ENCODE assay signal across 13 cellular contexts in the genomic region with DNA sequence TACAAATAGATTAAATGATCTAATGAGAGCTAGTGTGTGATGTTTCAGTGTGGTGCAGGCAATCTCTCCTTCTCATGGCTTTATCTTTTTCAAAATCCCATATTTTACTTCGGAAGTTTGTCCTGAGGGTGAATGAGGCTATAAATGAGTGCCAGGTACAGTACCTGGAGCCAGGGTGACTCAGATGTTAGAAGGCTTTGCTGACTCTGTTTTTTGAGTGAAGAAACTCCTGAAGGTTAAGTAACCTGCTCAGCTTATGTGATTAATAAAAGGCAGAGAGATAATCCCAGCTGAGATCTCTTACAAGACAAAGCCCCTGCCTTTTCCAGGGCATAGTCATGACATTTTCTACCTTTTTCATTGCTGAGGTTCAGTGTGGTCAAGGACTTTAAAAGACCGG.
"Had no signal": no experiment of that assay in that cellular context is flagged by ENCODE, and none has a peak within 500 bp of the region (broad histone marks: within the 10 kb centered on the region; RNA-seq: fewer than 3 reads in every experiment).

No MANE protein-coding gene starts in this region.

- H3K9me3 Mint-ChIP-seq: neural progenitor cell had no signal

- ATAC-seq: activated T-cell treated with anti-CD3 and anti-CD28 coated beads, Interleukin-2, amount 50 U/mL, for 4 hours; left ventricle myocardium superior; SK-N-SH treated with all-trans-retinoic acid at 6 μM for 48 hours had no signal

- H3K27ac ChIP-seq: dorsolateral prefrontal cortex, neural progenitor cell, tibial nerve had no signal

- H3K27me3 Mint-ChIP-seq: activated CD4-positive, alpha-beta memory T cell treated with anti-CD3 and anti-CD28 coated beads for 36 hours; activated naive CD8-positive, alpha-beta T cell treated with anti-CD3 and anti-CD28 coated beads, Interleukin-2, amount 10 ng/mL, durations not matched to agents 7 days and 5 days had no signal

- H3K36me3 ChIP-seq: tibial nerve had no signal

- H3K27me3 ChIP-seq: dorsolateral prefrontal cortex, neural progenitor cell, tibial nerve had no signal

- H3K4me1 ChIP-seq: neural progenitor cell had no signal

- DNase-seq: activated CD4-positive, alpha-beta memory T cell treated with anti-CD3 and anti-CD28 coated beads for 36 hours; activated CD4-positive, alpha-beta T cell treated with anti-CD3 and anti-CD28 coated beads for 1 hour; activated naive CD8-positive, alpha-beta T cell treated with anti-CD3 and anti-CD28 coated beads, Interleukin-2, amount 10 ng/mL, durations not matched to agents 7 days and 5 days; activated T-cell treated with anti-CD3 and anti-CD28 coated beads, Interleukin-2, amount 50 U/mL, for 4 hours; aorta; dorsolateral prefrontal cortex; left ventricle myocardium superior; small intestine; T-helper 2 cell had no signal

- H3K4me3 Mint-ChIP-seq: activated CD4-positive, alpha-beta memory T cell treated with anti-CD3 and anti-CD28 coated beads for 36 hours; activated naive CD8-positive, alpha-beta T cell treated with anti-CD3 and anti-CD28 coated beads, Interleukin-2, amount 10 ng/mL, durations not matched to agents 7 days and 5 days; activated T-cell treated with anti-CD3 and anti-CD28 coated beads, Interleukin-2, amount 50 U/mL, for 4 hours; mesothelial cell of epicardium; neural progenitor cell had no signal

- H3K27ac Mint-ChIP-seq: activated CD4-positive, alpha-beta memory T cell treated with anti-CD3 and anti-CD28 coated beads for 36 hours; activated naive CD8-positive, alpha-beta T cell treated with anti-CD3 and anti-CD28 coated beads, Interleukin-2, amount 10 ng/mL, durations not matched to agents 7 days and 5 days; mesothelial cell of epicardium; neural progenitor cell had no signal

- H3K4me3 ChIP-seq: dorsolateral prefrontal cortex, neural progenitor cell, tibial nerve had no signal
